In the genomic region with DNA sequence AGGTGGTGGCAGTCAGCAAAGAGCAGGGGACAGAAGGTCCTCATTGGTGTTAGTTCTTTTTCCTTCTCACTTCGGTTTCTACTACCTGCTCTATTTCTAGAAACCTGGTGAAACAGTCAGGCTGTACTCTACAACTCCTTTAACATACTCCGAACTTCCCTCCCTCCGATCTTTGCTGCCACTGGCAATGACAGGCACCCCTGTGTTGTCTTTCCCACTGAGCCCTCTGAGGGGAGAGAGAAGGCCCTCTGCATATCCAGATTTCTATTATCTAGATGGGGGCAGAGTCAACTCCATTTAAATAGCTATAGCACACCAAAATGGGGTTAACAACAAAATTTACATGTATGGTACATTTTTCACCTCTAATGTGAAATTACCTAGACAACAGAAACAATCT, we compare ENCODE assay signal across 27 cellular contexts.
"Had no signal": no experiment of that assay in that cellular context is flagged by ENCODE, and none has a peak within 500 bp of the region (broad histone marks: within the 10 kb centered on the region; RNA-seq: fewer than 3 reads in every experiment).

No MANE protein-coding gene starts in this region.

- H3K9me3 ChIP-seq: adrenal gland, body of pancreas had no signal

- H3K4me1 Mint-ChIP-seq: activated CD8-positive, alpha-beta memory T cell treated with anti-CD3 and anti-CD28 coated beads, Interleukin-2, amount 10 ng/mL, durations not matched to agents 7 days and 5 days; activated naive CD4-positive, alpha-beta T cell treated with anti-CD3 and anti-CD28 coated beads, Interleukin-2, amount 10 ng/mL, durations not matched to agents 7 days and 5 days had no signal

- H3K9me3 Mint-ChIP-seq: activated CD4-positive, alpha-beta memory T cell treated with anti-CD3 and anti-CD28 coated beads for 36 hours; activated naive CD4-positive, alpha-beta T cell treated with anti-CD3 and anti-CD28 coated beads, Interleukin-2, amount 10 ng/mL, durations not matched to agents 7 days and 5 days; activated naive CD4-positive, alpha-beta T cell treated with anti-CD3 and anti-CD28 coated beads, Interleukin-2, amount 50 U/mL, for 72 hours; activated T-helper 1 cell treated with anti-CD3 and anti-CD28 coated beads, Interleukin-12 subunit alpha, Interleukin-12 subunit beta, Interleukin-2, Interleukin-4 antibody, amounts not matched to agents 30 ng/mL and 10 ng/mL and 1 ng/mL, durations not matched to agents 14 hours and 24 hours and 36 hours; activated T-helper 2 cell treated with anti-CD3 and anti-CD28 coated beads, Interferon-gamma antibody, Interleukin-2, Interleukin-4, amounts not matched to agents 10 μg/mL and 5 μg/mL and 100 μg/mL, durations not matched to agents 14 hours and 24 hours and 36 hours; effector memory CD8-positive, alpha-beta T cell had no signal

- H3K27ac ChIP-seq: adrenal gland, body of pancreas, epithelial cell of prostate had no signal

- H3K27ac Mint-ChIP-seq: activated CD4-positive, alpha-beta memory T cell treated with anti-CD3 and anti-CD28 coated beads for 36 hours; activated CD8-positive, alpha-beta memory T cell treated with anti-CD3 and anti-CD28 coated beads, Interleukin-2, amount 10 ng/mL, durations not matched to agents 7 days and 5 days; activated CD8-positive, alpha-beta T cell treated with anti-CD3 and anti-CD28 coated beads, Interleukin-2, amount 10 ng/mL, durations not matched to agents 7 days and 5 days; activated naive CD4-positive, alpha-beta T cell treated with anti-CD3 and anti-CD28 coated beads, Interleukin-2, amount 10 ng/mL, durations not matched to agents 7 days and 5 days; activated naive CD4-positive, alpha-beta T cell treated with anti-CD3 and anti-CD28 coated beads, Interleukin-2, amount 50 U/mL, for 72 hours; activated T-helper 1 cell treated with anti-CD3 and anti-CD28 coated beads, Interleukin-12 subunit alpha, Interleukin-12 subunit beta, Interleukin-2, Interleukin-4 antibody, amounts not matched to agents 30 ng/mL and 10 ng/mL and 1 ng/mL, durations not matched to agents 14 hours and 24 hours and 36 hours; activated T-helper 2 cell treated with anti-CD3 and anti-CD28 coated beads, Interferon-gamma antibody, Interleukin-2, Interleukin-4, amounts not matched to agents 10 μg/mL and 5 μg/mL and 100 μg/mL, durations not matched to agents 14 hours and 24 hours and 36 hours; effector memory CD8-positive, alpha-beta T cell had no signal

- H3K4me3 Mint-ChIP-seq: activated CD4-positive, alpha-beta memory T cell treated with anti-CD3 and anti-CD28 coated beads for 36 hours; activated CD8-positive, alpha-beta memory T cell treated with anti-CD3 and anti-CD28 coated beads, Interleukin-2, amount 10 ng/mL, durations not matched to agents 7 days and 5 days; activated CD8-positive, alpha-beta T cell treated with anti-CD3 and anti-CD28 coated beads, Interleukin-2, amount 10 ng/mL, durations not matched to agents 7 days and 5 days; activated naive CD4-positive, alpha-beta T cell treated with anti-CD3 and anti-CD28 coated beads, Interleukin-2, amount 10 ng/mL, durations not matched to agents 7 days and 5 days; activated T-helper 1 cell treated with anti-CD3 and anti-CD28 coated beads, Interleukin-12 subunit alpha, Interleukin-12 subunit beta, Interleukin-2, Interleukin-4 antibody, amounts not matched to agents 30 ng/mL and 10 ng/mL and 1 ng/mL, durations not matched to agents 14 hours and 24 hours and 36 hours; effector memory CD8-positive, alpha-beta T cell had no signal

- H3K4me1 ChIP-seq: adrenal gland, body of pancreas had no signal

- H3K4me3 ChIP-seq: adrenal gland, body of pancreas had no signal

- DNase-seq: activated CD4-positive, alpha-beta memory T cell treated with anti-CD3 and anti-CD28 coated beads for 36 hours; activated CD4-positive, alpha-beta T cell treated with anti-CD3 and anti-CD28 coated beads for 1 hour; activated CD4-positive, alpha-beta T cell treated with anti-CD3 and anti-CD28 coated beads for 48 hours; activated CD8-positive, alpha-beta memory T cell treated with anti-CD3 and anti-CD28 coated beads, Interleukin-2, amount 10 ng/mL, durations not matched to agents 7 days and 5 days; activated CD8-positive, alpha-beta memory T cell treated with anti-CD3 and anti-CD28 coated beads, Interleukin-2, amount 50 U/mL, for 4 hours; activated CD8-positive, alpha-beta T cell treated with anti-CD3 and anti-CD28 coated beads, Interleukin-2, amount 10 ng/mL, durations not matched to agents 7 days and 5 days; activated effector memory CD4-positive, alpha-beta T cell treated with anti-CD3 and anti-CD28 coated beads, Interleukin-2, amount 50 U/mL, for 16 hours; activated naive CD4-positive, alpha-beta T cell; activated naive CD4-positive, alpha-beta T cell treated with anti-CD3 and anti-CD28 coated beads, Interleukin-2, amount 10 ng/mL, durations not matched to agents 7 days and 5 days; activated T-cell treated with anti-CD3 and anti-CD28 coated beads, Interleukin-2, amount 50 U/mL, for 1 hour; activated T-cell treated with anti-CD3 and anti-CD28 coated beads, Interleukin-2, amount 50 U/mL, for 48 hours; adrenal gland; amygdala; aorta; body of pancreas; caudate nucleus; cortex of kidney; dermis blood vessel endothelial cell; effector CD4-positive, alpha-beta T cell; effector memory CD8-positive, alpha-beta T cell; foreskin fibroblast; head of caudate nucleus; T-helper 2 cell had no signal

- ATAC-seq: activated CD8-positive, alpha-beta memory T cell treated with anti-CD3 and anti-CD28 coated beads, Interleukin-2, amount 10 ng/mL, durations not matched to agents 7 days and 5 days; activated CD8-positive, alpha-beta T cell treated with anti-CD3 and anti-CD28 coated beads, Interleukin-2, amount 10 ng/mL, durations not matched to agents 7 days and 5 days; activated naive CD4-positive, alpha-beta T cell treated with anti-CD3 and anti-CD28 coated beads, Interleukin-2, amount 50 U/mL, for 72 hours; body of pancreas; effector memory CD8-positive, alpha-beta T cell had no signal

- H3K27me3 ChIP-seq: adrenal gland, body of pancreas had no signal

- H3K27me3 Mint-ChIP-seq: activated CD4-positive, alpha-beta memory T cell treated with anti-CD3 and anti-CD28 coated beads for 36 hours; activated CD8-positive, alpha-beta memory T cell treated with anti-CD3 and anti-CD28 coated beads, Interleukin-2, amount 10 ng/mL, durations not matched to agents 7 days and 5 days; activated naive CD4-positive, alpha-beta T cell treated with anti-CD3 and anti-CD28 coated beads, Interleukin-2, amount 10 ng/mL, durations not matched to agents 7 days and 5 days; effector memory CD8-positive, alpha-beta T cell had no signal
